Comparison of ENCODE assay signal across 24 cellular contexts in the genomic region with DNA sequence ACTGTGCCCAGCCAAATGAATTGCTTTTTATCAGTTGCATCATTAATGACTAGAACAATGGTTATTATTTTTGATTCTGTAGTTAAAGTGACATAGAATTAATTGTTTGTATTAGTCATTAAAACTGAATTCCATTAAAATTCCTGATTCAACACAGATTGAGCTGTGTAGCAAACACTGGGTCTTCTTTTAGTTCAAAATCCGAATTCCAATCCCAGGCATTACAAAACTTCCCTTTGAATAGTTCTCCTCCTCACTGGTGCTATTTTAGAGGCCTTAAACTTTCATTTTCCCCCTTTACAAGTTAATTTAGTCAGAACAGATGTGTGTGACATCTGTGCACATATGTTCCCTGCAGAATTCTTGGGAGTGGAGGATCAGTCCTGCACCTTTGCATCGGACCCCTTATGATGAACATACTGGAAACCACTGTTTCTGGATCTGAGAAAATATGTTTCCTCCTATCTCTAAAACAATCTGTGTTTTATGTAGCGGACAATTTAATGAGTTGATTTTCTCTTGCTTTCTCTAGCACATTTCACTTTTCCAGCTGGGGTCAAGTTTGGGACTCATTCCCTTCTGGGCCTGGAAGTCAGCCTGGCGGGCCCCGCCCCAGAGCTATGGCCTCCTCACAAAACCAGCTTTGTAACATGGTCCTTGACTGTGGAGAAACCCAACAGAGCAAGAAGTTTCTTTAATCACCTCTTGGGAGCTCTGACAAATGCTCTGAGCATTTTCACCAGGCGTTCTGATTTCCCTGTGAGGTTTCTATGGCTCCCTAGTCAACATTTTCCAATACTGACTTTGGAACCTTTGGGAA.
DNase-seq lines count a peak whose midpoint lies in the region; TF ChIP-seq lines count a peak whose summit lies in the region.
"Had no signal": no experiment of that assay in that cellular context is flagged by ENCODE, and none has a peak within 500 bp of the region (broad histone marks: within the 10 kb centered on the region; RNA-seq: fewer than 3 reads in every experiment).

No MANE protein-coding gene starts in this region.

- peaks cover 11% of the 10 kb centered on the region for H3K36me3 Mint-ChIP-seq in HFFc6 (ENCODE audit: low read depth)
- H3K36me3 Mint-ChIP-seq: CD4-positive, CD25-positive, alpha-beta regulatory T cell had no signal

- no peaks in the 10 kb centered on the region for H3K36me3 ChIP-seq in left ventricle myocardium inferior
- H3K36me3 ChIP-seq: BE2C had no signal

- H3K4me3 ChIP-seq in left ventricle myocardium inferior: no peak overlapping the region

- intact Hi-C loops in left ventricle myocardium inferior (cut with micrococcal nuclease): no loop called here

- no peaks in the 10 kb centered on the region for H3K27me3 Mint-ChIP-seq in HFFc6 (ENCODE audit: insufficient read depth)
- H3K27me3 Mint-ChIP-seq: CD4-positive, CD25-positive, alpha-beta regulatory T cell had no signal

- TF ChIP-seq CTCF in HFFc6 (IDR thresholded peaks at IDR 0.05): no peak
- no peak for TF ChIP-seq CTCF in left ventricle myocardium inferior (IDR thresholded peaks at IDR 0.05; ENCODE audit: borderline replicate concordance)

- H3K9me3 Mint-ChIP-seq in HFFc6: no peaks in the 10 kb centered on the region; the same call in 1 of the 2 replicates

- H3K27ac Mint-ChIP-seq in HFFc6: peak overlapping the region; percentile 63; the same call in 1 of the 2 replicates
- H3K27ac Mint-ChIP-seq: CD4-positive, CD25-positive, alpha-beta regulatory T cell; IgD-negative memory B cell had no signal

- H3K4me3 Mint-ChIP-seq in HFFc6: no peak overlapping the region
- H3K4me3 Mint-ChIP-seq: CD4-positive, CD25-positive, alpha-beta regulatory T cell; IgD-negative memory B cell had no signal

- peak overlapping the region; percentile 11 for H3K27ac ChIP-seq in left ventricle myocardium inferior (replicated peaks)
- H3K27ac ChIP-seq in substantia nigra (ENCODE audit: low read depth, low read length, poor library complexity, severe bottlenecking): no peak overlapping the region

- no peaks in the 10 kb centered on the region for H3K27me3 ChIP-seq in left ventricle myocardium inferior (ENCODE audit: low read depth)

- DNase-seq in DMS 273 (lab: John Stamatoyannopoulos, UW; ENCODE audit: unreplicated experiment): peak; percentile 79
- no peak for DNase-seq in HFFc6
- no peak for DNase-seq in left ventricle myocardium inferior
- peak; percentile 15 for DNase-seq in renal cortical epithelial cell (ENCODE audit: low read depth)
- no peak for DNase-seq in substantia nigra (lab: John Stamatoyannopoulos, UW)
- no peak for DNase-seq in NOMO-1 treated with dmso at 0.1 percent for 144 hours (lab: John Stamatoyannopoulos, UW; ENCODE audit: unreplicated experiment)
- no peak for DNase-seq in cerebellum (ENCODE audit: low spot score)
- DNase-seq in NCI-H146 (lab: John Stamatoyannopoulos, UW): no peak
- DNase-seq: BE2C; CD4-positive, CD25-positive, alpha-beta regulatory T cell; COR-L47; DMS153; MV-4-11; NCI-H1105 treated with DMSO at 0.1 percent for 48 hours; NCI-H1694; NCI-H2081 treated with DMSO at 0.1 percent for 48 hours; NCI-H2171 treated with DMSO at 0.1 percent for 48 hours; NCI-H446; NCI-H526; PC-3; RPMI8226; SIG-M5; SK-N-SH had no signal

- peaks cover 33% of the 10 kb centered on the region for H3K4me1 Mint-ChIP-seq in HFFc6 (ENCODE audit: low read depth)
- H3K4me1 Mint-ChIP-seq: CD4-positive, CD25-positive, alpha-beta regulatory T cell; IgD-negative memory B cell had no signal

- no peaks in the 10 kb centered on the region for H3K4me1 ChIP-seq in left ventricle myocardium inferior
- H3K4me1 ChIP-seq: BE2C had no signal

- no peaks in the 10 kb centered on the region for H3K9me3 ChIP-seq in left ventricle myocardium inferior (replicated peaks)
- H3K9me3 ChIP-seq: BE2C, SK-N-SH had no signal

Comparison
In these comparisons a context has a peak if more than half of its experiments do, and no peak if none do; other contexts are left out.
1. DNase-seq: peak in DMS 273 (single experiment) and renal cortical epithelial cell (single experiment); none in HFFc6 (single experiment), left ventricle myocardium inferior (single experiment), substantia nigra (0 of 49), NOMO-1 treated with dmso at 0.1 percent for 144 hours (single experiment), cerebellum (single experiment) and NCI-H146 (single experiment).